In genomic region chr3:170622369-170623159, GRCh38 we compare ENCODE assay signal across 9 cellular contexts. TPM values are rescaled to one million over a fixed set of nuclear protein-coding genes. Genes with fewer than 3 reads are reported as not detected.
A peak's percentile ranks its signal among the peaks of the same experiment; 100 is the strongest.
DNase-seq lines count a peak whose midpoint lies in the region; ATAC-seq and TF ChIP-seq lines count a peak whose summit lies in the region.
"Had no signal": no experiment of that assay in that cellular context is flagged by ENCODE, and none has a peak within 500 bp of the region (broad histone marks: within the 10 kb centered on the region; RNA-seq: fewer than 3 reads in every experiment).

No MANE protein-coding gene starts in this region.

- intact Hi-C loops in heart left ventricle (cut with DNase I): no loop called here
- intact Hi-C loops in sciatic nerve (cut with DNase I): no loop called here

- H3K36me3 ChIP-seq in heart left ventricle: no peaks in the 10 kb centered on the region

- no peak for TF ChIP-seq CTCF in GM12865 (IDR thresholded peaks at IDR 0.05; ENCODE audit: insufficient read depth, low read depth, low read length, missing control alignments)
- TF ChIP-seq CTCF in heart left ventricle (IDR thresholded peaks at IDR 0.05): peak in 5 of 12 donors; percentile 8 to 36 (median 14)

- 11 to 16% (median 13%) methylated on average over 4 to 5 of the region's 5 CpGs for WGBS in heart left ventricle, 4 donors

- DNase-seq in GM12865 (ENCODE audit: low read depth) (peak; percentile 37), SK-N-DZ (ENCODE audit: low spot score) (peak; percentile 100), heart left ventricle (peak in 4 of 5 donors; percentile 41 to 70 (median 48)), sciatic nerve (ENCODE audit: low spot score) (no peak), T-helper 9 cell (no peak), NOMO-1 (lab: John Stamatoyannopoulos, UW; ENCODE audit: unreplicated experiment in 2 of 2) (no peak)
- no peak for DNase-seq in activated T-cell treated with anti-CD3 and anti-CD28 coated beads, Interleukin-2, amount 50 U/mL, for 48 hours
- DNase-seq in stimulated activated CD4-positive, alpha-beta T cell treated with anti-CD3 and anti-CD28 coated beads, Interleukin-15, amount 100 ng/mL, for 24 hours: no peak

- no peak overlapping the region for H3K4me3 ChIP-seq in GM12865 (ENCODE audit: low read depth, low read length)
- H3K4me3 ChIP-seq in heart left ventricle: no peak overlapping the region

- H3K27me3 ChIP-seq in heart left ventricle: no peaks in the 10 kb centered on the region

- peaks cover 0 to 13% (median 0%) of the 10 kb centered on the region in 12 donors for H3K9me3 ChIP-seq in heart left ventricle

- TF ChIP-seq POLR2A in heart left ventricle (IDR thresholded peaks at IDR 0.05): no peak

- ATAC-seq in heart left ventricle (peak; percentile 90 to 98 (median 94)), sciatic nerve (peak; percentile 85)

- H3K27ac ChIP-seq in heart left ventricle: no peak overlapping the region

- peaks cover 0 to 18% (median 8%) of the 10 kb centered on the region in 12 donors for H3K4me1 ChIP-seq in heart left ventricle

RNA-seq across cellular contexts. Expression of gene SLC7A14, which starts 36.7 kb away (rescaled TPM):
- 4.8 and 5.3 TPM in 2 replicates for polyA plus RNA-seq in SK-N-DZ (2014; cell fraction: cytosol; rRNA removed)
- 3.0 and 3.5 TPM in 2 replicates for polyA plus RNA-seq in SK-N-DZ (2014; cell fraction: nucleus; rRNA removed)
- under 1 TPM in 2 of 9 donors, not detected in 7; 0.02 TPM for total RNA-seq in heart left ventricle
- polyA plus RNA-seq in heart left ventricle: not detected
- 0.04 TPM for total RNA-seq in sciatic nerve
- total RNA-seq: SK-MEL-5 had no signal

Comparison
In these comparisons a context has a peak if more than half of its experiments do, and no peak if none do; other contexts are left out.
1. DNase-seq: peak in GM12865 (single experiment), SK-N-DZ (single experiment) and heart left ventricle (4 of 5); none in sciatic nerve (single experiment), T-helper 9 cell (single experiment), activated T-cell treated with anti-CD3 and anti-CD28 coated beads, Interleukin-2, amount 50 U/mL, for 48 hours (0 of 2), stimulated activated CD4-positive, alpha-beta T cell treated with anti-CD3 and anti-CD28 coated beads, Interleukin-15, amount 100 ng/mL, for 24 hours (single experiment) and NOMO-1 (0 of 2).